8 cellular contexts compared by ENCODE assay signal in genomic region chr19:52601974-52602366, GRCh38. TPM values are rescaled to one million over a fixed set of nuclear protein-coding genes. Genes with fewer than 3 reads are reported as not detected.
DNase-seq lines count a peak whose midpoint lies in the region; ATAC-seq and TF ChIP-seq lines count a peak whose summit lies in the region.
"Not testable (repeated sequence)": the region's sequence is repeated elsewhere in the genome, so short reads cannot be mapped to it uniquely, and the experiment has no call there.

No MANE protein-coding gene starts in this region.

- H3K4me3 ChIP-seq in AG04450 (ENCODE audit: low read depth, low read length) (peak overlapping the region; percentile 60), GM23338 (peak overlapping the region; percentile 85), colonic mucosa (peak overlapping the region; percentile 67), left ventricle myocardium inferior (peak overlapping the region; percentile 74), mucosa of stomach (ENCODE audit: low read length) (peak overlapping the region; percentile 84), skin epidermis (peak overlapping the region; percentile 47 to 67 (median 64))

- not testable (repeated sequence) for H3K27ac Mint-ChIP-seq in GM23338
- H3K27ac Mint-ChIP-seq in activated CD4-positive, alpha-beta T cell treated with anti-CD3 and anti-CD28 coated beads, Interleukin-2, amount 10 ng/mL, durations not matched to agents 7 days and 5 days, result peak overlapping the region; percentile 85

- not testable (repeated sequence) for H3K27ac ChIP-seq in AG04450 (ENCODE audit: low read depth, low read length); GM23338 (ENCODE audit: low read depth)
- H3K27ac ChIP-seq in colonic mucosa, result peak overlapping the region; percentile 85
- H3K27ac ChIP-seq in left ventricle myocardium inferior (replicated peaks), result peak overlapping the region; percentile 68
- peak overlapping the region in 13 of 21 experiments; percentile 23 to 82 (median 79) for H3K27ac ChIP-seq in skin epidermis

- not testable (repeated sequence) for H3K9me2 ChIP-seq in GM23338 (ENCODE audit: insufficient read depth)

- not testable (repeated sequence) for DNase-seq in AG04450 (ENCODE audit: low read depth, low spot score); activated CD4-positive, alpha-beta T cell treated with anti-CD3 and anti-CD28 coated beads, Interleukin-2, amount 10 ng/mL, durations not matched to agents 7 days and 5 days; colonic mucosa; left ventricle myocardium inferior
- DNase-seq in GM23338 (ENCODE audit: low spot score), result peak; percentile 36
- DNase-seq in NOMO-1 treated with DMSO at 0.1 percent for 48 hours (lab: John Stamatoyannopoulos, UW; ENCODE audit: unreplicated experiment), result peak; percentile 38

- peak overlapping the region; percentile 99 for H3K4me2 ChIP-seq in GM23338

- not testable (repeated sequence) for H4K20me1 ChIP-seq in GM23338 (replicated peaks; ENCODE audit: insufficient read depth)

- intact Hi-C loops in colonic mucosa (cut with DNase I); left ventricle myocardium inferior (cut with micrococcal nuclease): not testable (repeated sequence)

- CTCF ChIA-PET in AG04450 (lab: Charles Lee), result interaction anchor here (0.6 to 1.6 kb wide), 4 partner anchors 12 to 75 kb away, joined by 3 to 7 read pairs (median 4); no protein-coding TSS in a partner anchor
- CTCF ChIA-PET in activated CD4-positive, alpha-beta T cell treated with anti-CD3 and anti-CD28 coated beads, Interleukin-2, amount 10 ng/mL, durations not matched to agents 7 days and 5 days (lab: Charles Lee), result not testable (repeated sequence)

- peaks cover 13% of the 10 kb centered on the region for H3K27me3 Mint-ChIP-seq in GM23338 (ENCODE audit: insufficient read depth, low read depth, poor library complexity)
- H3K27me3 Mint-ChIP-seq in activated CD4-positive, alpha-beta T cell treated with anti-CD3 and anti-CD28 coated beads, Interleukin-2, amount 10 ng/mL, durations not matched to agents 7 days and 5 days, result not testable (repeated sequence)

- ATAC-seq in GM23338, result peak; percentile 29

- POLR2A ChIA-PET in AG04450 (lab: Yijun Ruan, JAX); activated CD4-positive, alpha-beta T cell treated with anti-CD3 and anti-CD28 coated beads, Interleukin-2, amount 10 ng/mL, durations not matched to agents 7 days and 5 days (lab: Charles Lee): not testable (repeated sequence)

- H3F3A ChIP-seq in GM23338 (replicated peaks; ENCODE audit: low read depth), result not testable (repeated sequence)

- peak overlapping the region; percentile 78 for H3K4me3 Mint-ChIP-seq in GM23338
- H3K4me3 Mint-ChIP-seq in activated CD4-positive, alpha-beta T cell treated with anti-CD3 and anti-CD28 coated beads, Interleukin-2, amount 10 ng/mL, durations not matched to agents 7 days and 5 days, result peak overlapping the region; percentile 92

- not testable (repeated sequence) for H3K9me3 Mint-ChIP-seq in GM23338
- peaks cover 49% of the 10 kb centered on the region for H3K9me3 Mint-ChIP-seq in activated CD4-positive, alpha-beta T cell treated with anti-CD3 and anti-CD28 coated beads, Interleukin-2, amount 10 ng/mL, durations not matched to agents 7 days and 5 days

- H3K27me3 ChIP-seq in AG04450 (ENCODE audit: control insufficient read depth, insufficient read depth, low read length); GM23338 (ENCODE audit: insufficient read depth); colonic mucosa; left ventricle myocardium inferior (ENCODE audit: low read depth); mucosa of stomach (ENCODE audit: control insufficient read depth, insufficient read depth, low read length): not testable (repeated sequence)

- H3K79me2 ChIP-seq in GM23338 (replicated peaks; ENCODE audit: insufficient read depth), result not testable (repeated sequence)

- peaks cover 39% of the 10 kb centered on the region for H3K9me3 ChIP-seq in AG04450 (ENCODE audit: control insufficient read depth, insufficient read depth, low read length)
- H3K9me3 ChIP-seq in colonic mucosa; left ventricle myocardium inferior (replicated peaks); mucosa of stomach (ENCODE audit: control insufficient read depth, low read length): not testable (repeated sequence)

- peaks cover 15% of the 10 kb centered on the region for H3K4me1 Mint-ChIP-seq in GM23338
- peaks cover 30% of the 10 kb centered on the region for H3K4me1 Mint-ChIP-seq in activated CD4-positive, alpha-beta T cell treated with anti-CD3 and anti-CD28 coated beads, Interleukin-2, amount 10 ng/mL, durations not matched to agents 7 days and 5 days

- not testable (repeated sequence) for H3K36me3 ChIP-seq in GM23338 (ENCODE audit: insufficient read depth); colonic mucosa; left ventricle myocardium inferior; mucosa of stomach (ENCODE audit: control insufficient read depth, insufficient read depth, low read length)

- not testable (repeated sequence) for TF ChIP-seq CTCF in AG04450 (IDR thresholded peaks at IDR 0.05; ENCODE audit: low read depth, low read length); colonic mucosa (IDR thresholded peaks at IDR 0.05); left ventricle myocardium inferior (IDR thresholded peaks at IDR 0.05; ENCODE audit: borderline replicate concordance)
- TF ChIP-seq CTCF in GM23338 (conservative IDR thresholded peaks at IDR 0.05; ENCODE audit: low read depth in 2 of 2), result peak; percentile 42 to 52

- H3K9ac ChIP-seq in colonic mucosa (ENCODE audit: low read depth in 2 of 2, low read length in 2 of 2) (peak overlapping the region; percentile 70 to 79), mucosa of stomach (ENCODE audit: low read length) (peak overlapping the region; percentile 76)

- H2AFZ ChIP-seq in GM23338, result peak overlapping the region; percentile 98

- H3K36me3 Mint-ChIP-seq in GM23338 (ENCODE audit: low read depth), result peaks cover 22% of the 10 kb centered on the region
- H3K36me3 Mint-ChIP-seq in activated CD4-positive, alpha-beta T cell treated with anti-CD3 and anti-CD28 coated beads, Interleukin-2, amount 10 ng/mL, durations not matched to agents 7 days and 5 days (ENCODE audit: low read depth), result peaks cover 66% of the 10 kb centered on the region

- H3K4me1 ChIP-seq in GM23338 (ENCODE audit: insufficient read depth) (peaks cover 22% of the 10 kb centered on the region), left ventricle myocardium inferior (peaks cover 21% of the 10 kb centered on the region), mucosa of stomach (ENCODE audit: control insufficient read depth, insufficient read depth, low read length) (peaks cover 11% of the 10 kb centered on the region)
- not testable (repeated sequence) for H3K4me1 ChIP-seq in colonic mucosa

RNA-seq across cellular contexts. Expression of gene ZNF701, which starts 31.9 kb away (rescaled TPM):
- polyA plus RNA-seq in AG04450 (2011; rRNA removed) (6.6 and 8.2 TPM in 2 replicates), GM23338 (2016; fragmentation: Nextera tagmentation; extraction: Ambion mirVana) (6.7 and 8.5 TPM in 2 replicates)
- polyA minus RNA-seq in AG04450 (2011; rRNA and poly(A)+ RNA removed), result 9.3 and 14.7 TPM in 2 replicates
- total RNA-seq in GM23338 (2014; rRNA removed; shearing (Covaris generic)), result 24.7 TPM in 2 replicates
- total RNA-seq in activated CD4-positive, alpha-beta T cell treated with anti-CD3 and anti-CD28 coated beads, Interleukin-2, amount 10 ng/mL, durations not matched to agents 7 days and 5 days, result 10 to 100 TPM; 30.5 to 33.4 TPM
- total RNA-seq in colonic mucosa (10 to 100 TPM; 20.2 to 20.6 TPM), left ventricle myocardium inferior (18.4 TPM)

RNA-seq across cellular contexts. Expression of gene ZNF83, which starts 36.2 kb away (rescaled TPM):
- 41.4 and 53.1 TPM in 2 replicates for polyA plus RNA-seq in AG04450 (2011; rRNA removed)
- polyA minus RNA-seq in AG04450 (2011; rRNA and poly(A)+ RNA removed), result 24.9 and 34.4 TPM in 2 replicates
- 20.6 and 25.0 TPM in 2 replicates for total RNA-seq in GM23338 (2014; rRNA removed; shearing (Covaris generic))
- 11.9 and 16.2 TPM in 2 replicates for polyA plus RNA-seq in GM23338 (2016; fragmentation: Nextera tagmentation; extraction: Ambion mirVana)
- 10 to 100 TPM; 57.8 to 60.5 TPM for total RNA-seq in activated CD4-positive, alpha-beta T cell treated with anti-CD3 and anti-CD28 coated beads, Interleukin-2, amount 10 ng/mL, durations not matched to agents 7 days and 5 days
- 10 to 100 TPM in 1 of 2 donors, 1 to 10 TPM in 1; 9.6 to 19.7 TPM for total RNA-seq in colonic mucosa
- total RNA-seq in left ventricle myocardium inferior, result 21.1 TPM
